In genomic region chr4:145731026-145731425, GRCh38 we compare ENCODE assay signal across 11 cellular contexts. TPM values are rescaled to one million over a fixed set of nuclear protein-coding genes. Genes with fewer than 3 reads are reported as not detected.
DNase-seq lines count a peak whose midpoint lies in the region; ATAC-seq and TF ChIP-seq lines count a peak whose summit lies in the region.
"Had no signal": no experiment of that assay in that cellular context is flagged by ENCODE, and none has a peak within 500 bp of the region (broad histone marks: within the 10 kb centered on the region; RNA-seq: fewer than 3 reads in every experiment).

No MANE protein-coding gene starts in this region.

- H3K4me1 ChIP-seq in BE2C: peaks cover 8% of the 10 kb centered on the region; the same call in 1 of the 2 replicates

- CTCF ChIA-PET in activated CD4-positive, alpha-beta memory T cell treated with anti-CD3 and anti-CD28 coated beads, Interleukin-2, amount 10 ng/mL, durations not matched to agents 7 days and 5 days (lab: Charles Lee): no interaction called here
- CTCF ChIA-PET in MCF 10A (lab: Yijun Ruan, JAX): no interaction called here

- no peak overlapping the region for H3K4me3 ChIP-seq in BE2C (ENCODE audit: low read depth, low read length)
- H3K4me3 ChIP-seq: breast epithelium had no signal

- H3K4me1 Mint-ChIP-seq in activated T-helper 2 cell treated with anti-CD3 and anti-CD28 coated beads, Interferon-gamma antibody, Interleukin-2, Interleukin-4, amounts not matched to agents 10 μg/mL and 5 μg/mL and 100 μg/mL, durations not matched to agents 14 hours and 24 hours and 36 hours (ENCODE audit: low read depth): peaks cover 16% of the 10 kb centered on the region
- peaks cover 27% of the 10 kb centered on the region for H3K4me1 Mint-ChIP-seq in activated CD4-positive, alpha-beta memory T cell treated with anti-CD3 and anti-CD28 coated beads, Interleukin-2, amount 10 ng/mL, durations not matched to agents 7 days and 5 days
- peaks cover 39% of the 10 kb centered on the region for H3K4me1 Mint-ChIP-seq in MCF 10A (ENCODE audit: insufficient read depth, unreplicated experiment)

- H3K27ac Mint-ChIP-seq in activated T-helper 2 cell treated with anti-CD3 and anti-CD28 coated beads, Interferon-gamma antibody, Interleukin-2, Interleukin-4, amounts not matched to agents 10 μg/mL and 5 μg/mL and 100 μg/mL, durations not matched to agents 14 hours and 24 hours and 36 hours: no peak overlapping the region
- H3K27ac Mint-ChIP-seq in activated CD4-positive, alpha-beta memory T cell treated with anti-CD3 and anti-CD28 coated beads, Interleukin-2, amount 10 ng/mL, durations not matched to agents 7 days and 5 days: no peak overlapping the region
- no peak overlapping the region for H3K27ac Mint-ChIP-seq in MCF 10A (ENCODE audit: low read depth, unreplicated experiment)

- no peaks in the 10 kb centered on the region for H3K36me3 Mint-ChIP-seq in activated T-helper 2 cell treated with anti-CD3 and anti-CD28 coated beads, Interferon-gamma antibody, Interleukin-2, Interleukin-4, amounts not matched to agents 10 μg/mL and 5 μg/mL and 100 μg/mL, durations not matched to agents 14 hours and 24 hours and 36 hours (ENCODE audit: low read depth)
- no peaks in the 10 kb centered on the region for H3K36me3 Mint-ChIP-seq in activated CD4-positive, alpha-beta memory T cell treated with anti-CD3 and anti-CD28 coated beads, Interleukin-2, amount 10 ng/mL, durations not matched to agents 7 days and 5 days (ENCODE audit: low read depth)
- H3K36me3 Mint-ChIP-seq in MCF 10A (ENCODE audit: insufficient read depth, unreplicated experiment): no peaks in the 10 kb centered on the region

- POLR2A ChIA-PET in activated CD4-positive, alpha-beta memory T cell treated with anti-CD3 and anti-CD28 coated beads, Interleukin-2, amount 10 ng/mL, durations not matched to agents 7 days and 5 days (lab: Charles Lee): no interaction called here
- POLR2A ChIA-PET in MCF 10A (lab: Yijun Ruan, JAX): interaction anchor here (0.6 kb wide), 1 partner anchor 115 kb away, joined by 3 read pairs; no protein-coding TSS in a partner anchor

- no peak for ATAC-seq in GM19035 (IDR thresholded peaks at IDR 0.05; ENCODE audit: unreplicated experiment)

- no peaks in the 10 kb centered on the region for H3K9me3 ChIP-seq in BE2C
- H3K9me3 ChIP-seq: breast epithelium had no signal

- peak; percentile 16 for DNase-seq in BE2C
- DNase-seq in NCI-H1092 (lab: John Stamatoyannopoulos, UW): peak; percentile 66
- DNase-seq in activated T-helper 2 cell treated with anti-CD3 and anti-CD28 coated beads, Interferon-gamma antibody, Interleukin-2, Interleukin-4, amounts not matched to agents 10 μg/mL and 5 μg/mL and 100 μg/mL, durations not matched to agents 14 hours and 24 hours and 36 hours (ENCODE audit: low spot score): no peak
- peak; percentile 8 for DNase-seq in medulla oblongata (ENCODE audit: extremely low spot score)
- no peak for DNase-seq in AG20443 (ENCODE audit: low spot score)
- no peak for DNase-seq in activated CD4-positive, alpha-beta memory T cell treated with anti-CD3 and anti-CD28 coated beads, Interleukin-2, amount 10 ng/mL, durations not matched to agents 7 days and 5 days
- DNase-seq in MCF 10A (ENCODE audit: unreplicated experiment): no peak
- DNase-seq: DND-41; stimulated activated CD4-positive, alpha-beta T cell treated with anti-CD3 and anti-CD28 coated beads, Interleukin-4, amount 100 ng/mL, for 1 hour had no signal

- peak overlapping the region; percentile 26 for H3K4me3 Mint-ChIP-seq in activated T-helper 2 cell treated with anti-CD3 and anti-CD28 coated beads, Interferon-gamma antibody, Interleukin-2, Interleukin-4, amounts not matched to agents 10 μg/mL and 5 μg/mL and 100 μg/mL, durations not matched to agents 14 hours and 24 hours and 36 hours (ENCODE audit: low read depth)
- no peak overlapping the region for H3K4me3 Mint-ChIP-seq in activated CD4-positive, alpha-beta memory T cell treated with anti-CD3 and anti-CD28 coated beads, Interleukin-2, amount 10 ng/mL, durations not matched to agents 7 days and 5 days
- no peak overlapping the region for H3K4me3 Mint-ChIP-seq in MCF 10A (ENCODE audit: unreplicated experiment)

- TF ChIP-seq CTCF in BE2C (IDR thresholded peaks at IDR 0.05; ENCODE audit: low read depth, low read length) (no peak), MCF 10A (IDR thresholded peaks at IDR 0.05; ENCODE audit: unreplicated experiment) (no peak)

- no peaks in the 10 kb centered on the region for H3K27me3 Mint-ChIP-seq in activated T-helper 2 cell treated with anti-CD3 and anti-CD28 coated beads, Interferon-gamma antibody, Interleukin-2, Interleukin-4, amounts not matched to agents 10 μg/mL and 5 μg/mL and 100 μg/mL, durations not matched to agents 14 hours and 24 hours and 36 hours (ENCODE audit: low read depth)
- peaks cover 10% of the 10 kb centered on the region for H3K27me3 Mint-ChIP-seq in activated CD4-positive, alpha-beta memory T cell treated with anti-CD3 and anti-CD28 coated beads, Interleukin-2, amount 10 ng/mL, durations not matched to agents 7 days and 5 days
- H3K27me3 Mint-ChIP-seq in MCF 10A (ENCODE audit: insufficient read depth, unreplicated experiment): no peaks in the 10 kb centered on the region

- no peaks in the 10 kb centered on the region for H3K9me3 Mint-ChIP-seq in activated T-helper 2 cell treated with anti-CD3 and anti-CD28 coated beads, Interferon-gamma antibody, Interleukin-2, Interleukin-4, amounts not matched to agents 10 μg/mL and 5 μg/mL and 100 μg/mL, durations not matched to agents 14 hours and 24 hours and 36 hours
- H3K9me3 Mint-ChIP-seq in activated CD4-positive, alpha-beta memory T cell treated with anti-CD3 and anti-CD28 coated beads, Interleukin-2, amount 10 ng/mL, durations not matched to agents 7 days and 5 days: no peaks in the 10 kb centered on the region
- H3K9me3 Mint-ChIP-seq in MCF 10A (ENCODE audit: unreplicated experiment): no peaks in the 10 kb centered on the region

- no TSS peak for BruUV-seq in MCF 10A (replicated peaks; lab: Mats Ljungman, UMichigan)

- intact Hi-C loops in activated T-helper 2 cell treated with anti-CD3 and anti-CD28 coated beads, Interferon-gamma antibody, Interleukin-2, Interleukin-4, amounts not matched to agents 10 μg/mL and 5 μg/mL and 100 μg/mL, durations not matched to agents 14 hours and 24 hours and 36 hours (cut with micrococcal nuclease): loop anchor here (5.0 kb wide), 1 partner anchor 76 kb away; no protein-coding TSS in a partner anchor
- intact Hi-C loops in MCF 10A (cut with micrococcal nuclease): loop anchor here (5.0 kb wide), 2 partner anchors 136 to 156 kb away; no protein-coding TSS in a partner anchor

- no peaks in the 10 kb centered on the region for H3K27me3 ChIP-seq in BE2C
- H3K27me3 ChIP-seq: breast epithelium had no signal

- H3K36me3 ChIP-seq in BE2C: no peaks in the 10 kb centered on the region
- H3K36me3 ChIP-seq: breast epithelium had no signal

RNA-seq across cellular contexts. Expression of gene C4orf51, which starts 51.1 kb away (rescaled TPM):
- not detected for polyA plus RNA-seq in BE2C (2012; ENCODE audit: insufficient read depth, insufficient read length, low read depth)
- not detected in 2 replicates for total RNA-seq in activated T-helper 2 cell treated with anti-CD3 and anti-CD28 coated beads, Interferon-gamma antibody, Interleukin-2, Interleukin-4, amounts not matched to agents 10 μg/mL and 5 μg/mL and 100 μg/mL, durations not matched to agents 14 hours and 24 hours and 36 hours
- total RNA-seq in activated CD4-positive, alpha-beta memory T cell treated with anti-CD3 and anti-CD28 coated beads, Interleukin-2, amount 10 ng/mL, durations not matched to agents 7 days and 5 days: not detected
- not detected in 2 replicates for total RNA-seq in MCF 10A (2022)
- total RNA-seq: breast epithelium had no signal

Comparison
In these comparisons a context has a peak if more than half of its experiments do, and no peak if none do; other contexts are left out.
1. DNase-seq: peak in BE2C (single experiment), NCI-H1092 (single experiment) and medulla oblongata (single experiment); none in activated T-helper 2 cell treated with anti-CD3 and anti-CD28 coated beads, Interferon-gamma antibody, Interleukin-2, Interleukin-4, amounts not matched to agents 10 μg/mL and 5 μg/mL and 100 μg/mL, durations not matched to agents 14 hours and 24 hours and 36 hours (single experiment), AG20443 (single experiment), activated CD4-positive, alpha-beta memory T cell treated with anti-CD3 and anti-CD28 coated beads, Interleukin-2, amount 10 ng/mL, durations not matched to agents 7 days and 5 days (single experiment) and MCF 10A (single experiment).